Comparison of ENCODE assay signal across 13 cellular contexts in the genomic region with DNA sequence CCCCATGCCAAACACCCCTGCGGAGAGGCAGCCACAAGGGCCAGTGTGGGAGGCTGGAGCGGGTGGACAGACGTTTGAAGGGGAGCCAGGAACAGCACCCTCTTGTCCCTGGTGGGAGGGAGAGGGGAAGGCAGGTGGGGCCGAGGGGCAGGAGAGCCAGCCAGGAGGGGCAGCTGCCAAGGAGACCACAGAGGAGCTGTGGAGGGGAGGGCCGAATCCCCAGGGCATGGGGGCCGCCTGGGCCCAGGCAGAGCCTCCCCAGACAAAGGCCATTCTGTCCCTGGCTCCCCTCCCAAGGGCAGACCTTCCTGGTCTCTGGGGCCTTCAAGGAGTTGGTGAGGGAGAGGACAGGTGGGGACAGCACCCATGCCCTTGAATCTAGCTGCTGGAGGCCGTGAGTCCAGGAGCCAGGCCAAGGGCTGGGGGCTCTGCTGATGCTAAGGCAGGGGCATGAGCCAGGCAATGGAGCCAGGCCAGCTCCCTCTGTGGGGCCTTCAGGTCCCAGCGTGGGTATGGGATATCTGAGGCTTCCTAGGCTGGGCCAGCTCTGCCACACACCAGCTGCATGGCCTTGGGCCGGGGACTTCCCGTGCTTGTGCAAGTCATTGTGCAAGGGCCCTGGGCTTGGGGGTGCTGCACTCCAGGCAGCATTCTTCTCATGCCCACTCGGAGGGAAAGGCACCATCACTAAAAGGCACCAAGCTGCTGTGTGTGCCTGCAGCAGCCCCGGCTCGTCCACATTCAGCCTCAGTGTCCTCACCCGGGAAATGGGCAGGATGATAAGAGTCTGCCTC. TPM values are rescaled to one million over a fixed set of nuclear protein-coding genes. Genes with fewer than 3 reads are reported as not detected.
DNase-seq lines count a peak whose midpoint lies in the region; ATAC-seq, FAIRE-seq and TF ChIP-seq lines count a peak whose summit lies in the region.
"Had no signal": no experiment of that assay in that cellular context is flagged by ENCODE, and none has a peak within 500 bp of the region (broad histone marks: within the 10 kb centered on the region; RNA-seq: fewer than 3 reads in every experiment).

No MANE protein-coding gene starts in this region.

- no peak overlapping the region for H2BK20ac ChIP-seq in H1 (ENCODE audit: low read length)

- H4K5ac ChIP-seq in H1 (ENCODE audit: insufficient read length, low read depth, low read length): no peak overlapping the region

- TF ChIP-seq EP300 in H1 (IDR thresholded peaks at IDR 0.05; ENCODE audit: borderline replicate concordance in 1 of 2, low read depth in 2 of 2, low read length in 2 of 2): no peak

- H3K56ac ChIP-seq in H1 (replicated peaks; ENCODE audit: insufficient read length, low read depth, low read length): no peak overlapping the region

- H2BK5ac ChIP-seq in H1 (ENCODE audit: low read depth, low read length): no peak overlapping the region

- no peak overlapping the region for H3K4me2 ChIP-seq in H1 (ENCODE audit: insufficient read depth in 1 of 2, low read depth in 2 of 2, low read length in 2 of 2)

- no peaks in the 10 kb centered on the region for H3K79me2 ChIP-seq in H1 (ENCODE audit: control insufficient read depth in 1 of 2, insufficient read depth in 2 of 2, low read length in 2 of 2)

- no peaks in the 10 kb centered on the region for H3K36me3 ChIP-seq in H1 (ENCODE audit: control insufficient read depth in 2 of 4, insufficient read depth in 4 of 4, low read length in 3 of 4)
- H3K36me3 ChIP-seq: heart left ventricle had no signal

- H2BK12ac ChIP-seq in H1 (ENCODE audit: low read depth, low read length): no peak overlapping the region

- H3K23me2 ChIP-seq in H1 (ENCODE audit: low read depth, low read length): no peaks in the 10 kb centered on the region; the same call in 1 of the 2 replicates

- no peak overlapping the region for H4K91ac ChIP-seq in H1 (replicated peaks; ENCODE audit: insufficient read length, low read length)

- no peak overlapping the region for H3K4me3 ChIP-seq in H1 (ENCODE audit: extremely low read depth in 1 of 4, insufficient read depth in 2 of 4, low read depth in 3 of 4, low read length in 4 of 4)
- H3K4me3 ChIP-seq: heart left ventricle had no signal

- peaks cover 0 to 1% of the 10 kb centered on the region in 2 experiments for H4K20me1 ChIP-seq in H1 (replicated peaks in 1 of 2; ENCODE audit: control insufficient read depth in 1 of 2, insufficient read depth in 2 of 2, low read length in 2 of 2)

- no peak overlapping the region for H3K18ac ChIP-seq in H1 (ENCODE audit: extremely low read depth, low read length)

- no peak for TF ChIP-seq CTCF in H1 (IDR thresholded peaks at IDR 0.05; ENCODE audit: control extremely low read depth in 1 of 3, insufficient read depth in 1 of 3, low read depth in 1 of 3, low read length in 3 of 3)

- H3K27me3 ChIP-seq in H1 (replicated peaks in 1 of 4; ENCODE audit: control insufficient read depth in 3 of 4, extremely low read depth in 1 of 4, insufficient read depth in 3 of 4, low read length in 3 of 4): no peaks in the 10 kb centered on the region
- H3K27me3 ChIP-seq: heart left ventricle had no signal

- TF ChIP-seq RAD21 in H1 (IDR thresholded peaks at IDR 0.05 in 1 of 2, conservative IDR thresholded peaks at IDR 0.05 in 1 of 2; ENCODE audit: low read depth in 2 of 2, low read length in 2 of 2): no peak

- no peak overlapping the region for H2BK120ac ChIP-seq in H1 (replicated peaks; ENCODE audit: low read depth, low read length)

- no peak overlapping the region for H2AFZ ChIP-seq in H1 (ENCODE audit: low read length)

- no peak for TF ChIP-seq POLR2A in H1 (IDR thresholded peaks at IDR 0.05; ENCODE audit: control extremely low read depth in 1 of 2, low read depth in 2 of 2, low read length in 2 of 2)

- H3K27ac ChIP-seq in H1 (ENCODE audit: low read depth, low read length): no peak overlapping the region
- H3K27ac ChIP-seq: heart left ventricle had no signal

- DNase-seq in AML-193 (lab: John Stamatoyannopoulos, UW) (peak; percentile 56 to 61), HuH-7 (ENCODE audit: low spot score) (peak; percentile 81), H1 (ENCODE audit: low read depth in 1 of 2, low spot score in 2 of 2) (no peak), midbrain (lab: John Stamatoyannopoulos, UW) (peak; percentile 2), ecto neural progenitor cell (ENCODE audit: low spot score) (no peak)
- no peak for DNase-seq in activated naive CD4-positive, alpha-beta T cell treated with anti-CD3 and anti-CD28 coated beads, Interleukin-2, amount 50 U/mL, for 16 hours
- DNase-seq: Calu3; central memory CD4-positive, alpha-beta T cell; heart left ventricle; naive B cell had no signal

- H3K9me3 ChIP-seq in H1 (ENCODE audit: insufficient read depth in 2 of 2, low read depth in 1 of 2, low read length in 1 of 2): no peaks in the 10 kb centered on the region
- H3K9me3 ChIP-seq: heart left ventricle had no signal

- no peak overlapping the region for H3K9ac ChIP-seq in H1 (replicated peaks in 1 of 4; ENCODE audit: extremely low read depth in 1 of 4, low read depth in 3 of 4, low read length in 3 of 4)

- WGBS in H1 (ENCODE audit: extremely low coverage in 1 of 2, insufficient coverage in 1 of 2, insufficient read length in 1 of 2, insufficient replicate concordance in 2 of 2, low coverage in 1 of 2, low lambda C conversion rate in 2 of 2, missing lambda C conversion rate in 1 of 2), 2 experiments: 91% methylated on average over 14 of the region's 14 CpGs; no CpG with 5 or more reads in 1 of the 2 experiments

- H2AK5ac ChIP-seq in H1 (ENCODE audit: low read depth, low read length): no peak overlapping the region

- H4K8ac ChIP-seq in H1 (ENCODE audit: extremely low read depth, insufficient read depth, low read length): peak overlapping the region; percentile 35; the same call in 1 of the 2 replicates

- no peaks in the 10 kb centered on the region for H3K79me1 ChIP-seq in H1 (ENCODE audit: low read depth, low read length)

- no peak overlapping the region for H3K23ac ChIP-seq in H1 (ENCODE audit: insufficient read length)

- POLR2A ChIA-PET in H1 (lab: Charles Lee; ENCODE audit: partially characterized antibody): interaction anchor here (0.6 to 2.3 kb wide), 4 partner anchors 8 to 17 kb away, joined by 3 to 11 read pairs (median 3); no protein-coding TSS in a partner anchor

- ATAC-seq in GM19395 (IDR thresholded peaks at IDR 0.05; ENCODE audit: unreplicated experiment): no peak
- no peak for ATAC-seq in GM21360 (IDR thresholded peaks at IDR 0.05; ENCODE audit: unreplicated experiment)

- H3K4ac ChIP-seq in H1 (replicated peaks; ENCODE audit: insufficient read length, low read depth, low read length): no peak overlapping the region

- H3K4me1 ChIP-seq in H1 (replicated peaks in 1 of 4; ENCODE audit: control insufficient read depth in 3 of 4, insufficient read depth in 4 of 4, low read length in 3 of 4): peaks cover 0 to 15% (median 8%) of the 10 kb centered on the region in 4 experiments; a peak in 6 of 7 replicates
- H3K4me1 ChIP-seq: heart left ventricle had no signal

- CTCF ChIA-PET in H1 (lab: Charles Lee; ENCODE audit: partially characterized antibody): interaction anchor here (0.9 to 6.5 kb wide), 6 partner anchors 9 to 28 kb away, joined by 4 to 54 read pairs (median 6); a partner anchor contains a TSS

- FAIRE-seq in H1 (lab: Jason Lieb, UNC): no peak
- FAIRE-seq: TTC549 had no signal

- no peak overlapping the region for H2BK15ac ChIP-seq in H1 (ENCODE audit: low read length)

- no peak overlapping the region for H3K14ac ChIP-seq in H1 (ENCODE audit: insufficient read length)

TF ChIP-seq in H1, 55 proteins besides CTCF, POLR2A, EP300 and RAD21:
- TF ChIP-seq EGR1 (IDR thresholded peaks at IDR 0.05; ENCODE audit: borderline replicate concordance, low read depth, low read length): no peak

RNA-seq across cellular contexts. Expression of a gene that starts 11.4 kb away (rescaled TPM):
- 3.8 and 3.9 TPM in 2 replicates for total RNA-seq in H1 (2021; fragmentation: NEBNext Ultra II Directional; extraction: Animal tissue kit (Norgen Biotek cat#: 25700))
- polyA plus RNA-seq in H1 (2011; rRNA removed): 7.4 and 11.1 TPM in 2 replicates
- 10.7 TPM for polyA plus RNA-seq in H1 (2011; cell fraction: cytosol; rRNA removed)
- polyA plus RNA-seq in H1 (2011; cell fraction: nucleus; rRNA removed): 27.1 TPM
- 3.3 to 7.5 TPM (median 6.0 TPM) in 4 replicates for polyA plus RNA-seq in H1 (2012, experiment 1 of 2)
- 3.9 TPM for polyA plus RNA-seq in H1 (2012, experiment 2 of 2)
- polyA plus RNA-seq in H1 (2013, experiment 1 of 2): 3.5 TPM
- 3.6 TPM for polyA plus RNA-seq in H1 (2013, experiment 2 of 2)
- 7.1 and 9.3 TPM in 2 replicates for polyA minus RNA-seq in H1 (2011; rRNA and poly(A)+ RNA removed)
- polyA minus RNA-seq in H1 (2011; cell fraction: cytosol; rRNA and poly(A)+ RNA removed): 7.9 TPM
- polyA minus RNA-seq in H1 (2011; cell fraction: nucleus; rRNA and poly(A)+ RNA removed): 12.0 TPM

RNA-seq across cellular contexts. Expression of a gene that starts 50.7 kb away (rescaled TPM):
- total RNA-seq in H1 (2021; fragmentation: NEBNext Ultra II Directional; extraction: Animal tissue kit (Norgen Biotek cat#: 25700)): 72.1 and 75.7 TPM in 2 replicates
- polyA plus RNA-seq in H1 (2011; rRNA removed): 117 and 171 TPM in 2 replicates
- 128 TPM for polyA plus RNA-seq in H1 (2011; cell fraction: cytosol; rRNA removed)
- polyA plus RNA-seq in H1 (2011; cell fraction: nucleus; rRNA removed): 161 TPM
- polyA plus RNA-seq in H1 (2012, experiment 1 of 2): 64.0 to 89.1 TPM (median 81.6 TPM) in 4 replicates
- 70.6 TPM for polyA plus RNA-seq in H1 (2012, experiment 2 of 2)
- 69.3 TPM for polyA plus RNA-seq in H1 (2013, experiment 1 of 2)
- polyA plus RNA-seq in H1 (2013, experiment 2 of 2): 69.0 TPM
- 20.8 and 28.6 TPM in 2 replicates for polyA minus RNA-seq in H1 (2011; rRNA and poly(A)+ RNA removed)
- polyA minus RNA-seq in H1 (2011; cell fraction: cytosol; rRNA and poly(A)+ RNA removed): 29.9 TPM
- 42.7 TPM for polyA minus RNA-seq in H1 (2011; cell fraction: nucleus; rRNA and poly(A)+ RNA removed)

RNA-seq across cellular contexts. Expression of a gene that starts 51.0 kb away (rescaled TPM):
- 385 and 387 TPM in 2 replicates for total RNA-seq in H1 (2021; fragmentation: NEBNext Ultra II Directional; extraction: Animal tissue kit (Norgen Biotek cat#: 25700))
- 646 and 930 TPM in 2 replicates for polyA plus RNA-seq in H1 (2011; rRNA removed)
- 525 TPM for polyA plus RNA-seq in H1 (2011; cell fraction: cytosol; rRNA removed)
- 1,044 TPM for polyA plus RNA-seq in H1 (2011; cell fraction: nucleus; rRNA removed)
- polyA plus RNA-seq in H1 (2012, experiment 1 of 2): 380 to 507 TPM (median 400 TPM) in 4 replicates
- 92.9 TPM for polyA plus RNA-seq in H1 (2012, experiment 2 of 2)
- polyA plus RNA-seq in H1 (2013, experiment 1 of 2): 297 TPM
- 268 TPM for polyA plus RNA-seq in H1 (2013, experiment 2 of 2)
- polyA minus RNA-seq in H1 (2011; rRNA and poly(A)+ RNA removed): 575 and 704 TPM in 2 replicates
- 228 TPM for polyA minus RNA-seq in H1 (2011; cell fraction: cytosol; rRNA and poly(A)+ RNA removed)
- polyA minus RNA-seq in H1 (2011; cell fraction: nucleus; rRNA and poly(A)+ RNA removed): 291 TPM

Comparison
In these comparisons a context has a peak if more than half of its experiments do, and no peak if none do; other contexts are left out.
1. DNase-seq: peak in AML-193 (2 of 2), HuH-7 (single experiment) and midbrain (single experiment); none in H1 (0 of 2), ecto neural progenitor cell (single experiment) and activated naive CD4-positive, alpha-beta T cell treated with anti-CD3 and anti-CD28 coated beads, Interleukin-2, amount 50 U/mL, for 16 hours (single experiment).